ENCODE assay signal across 1 cellular context in the genomic region with DNA sequence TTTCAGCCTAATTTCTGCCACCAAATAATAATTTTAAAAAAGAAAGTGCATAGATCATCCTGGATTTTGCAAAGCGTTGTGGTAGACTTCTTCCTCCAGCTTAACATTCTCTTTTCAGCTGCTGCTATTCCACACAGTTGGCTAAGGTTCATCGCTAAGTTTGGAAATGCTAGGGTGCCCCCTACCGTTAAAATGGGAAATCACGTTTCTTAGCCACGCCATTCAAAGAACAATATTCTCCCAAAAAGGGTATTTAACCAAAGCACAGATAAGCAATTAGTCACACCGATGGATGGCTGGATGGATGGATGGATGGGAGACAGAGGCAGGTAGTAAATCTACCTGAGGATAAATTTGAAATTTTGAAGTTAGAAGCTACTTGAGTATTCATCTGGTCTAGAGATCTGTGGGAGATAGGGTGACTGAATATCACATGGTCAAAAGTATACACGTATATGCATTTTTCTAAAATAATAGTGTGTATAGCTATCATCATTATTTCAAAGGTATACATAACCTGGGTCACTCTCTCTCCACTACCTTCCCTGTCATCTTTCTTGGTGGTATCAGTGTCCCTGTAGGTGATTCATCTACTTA.
TF ChIP-seq lines count a peak whose summit lies in the region.

No MANE protein-coding gene starts in this region.

TF ChIP-seq in K562, 482 proteins besides CTCF, POLR2A, EP300 and RAD21 (continued from another document):
- TF ChIP-seq, protein P1, sequence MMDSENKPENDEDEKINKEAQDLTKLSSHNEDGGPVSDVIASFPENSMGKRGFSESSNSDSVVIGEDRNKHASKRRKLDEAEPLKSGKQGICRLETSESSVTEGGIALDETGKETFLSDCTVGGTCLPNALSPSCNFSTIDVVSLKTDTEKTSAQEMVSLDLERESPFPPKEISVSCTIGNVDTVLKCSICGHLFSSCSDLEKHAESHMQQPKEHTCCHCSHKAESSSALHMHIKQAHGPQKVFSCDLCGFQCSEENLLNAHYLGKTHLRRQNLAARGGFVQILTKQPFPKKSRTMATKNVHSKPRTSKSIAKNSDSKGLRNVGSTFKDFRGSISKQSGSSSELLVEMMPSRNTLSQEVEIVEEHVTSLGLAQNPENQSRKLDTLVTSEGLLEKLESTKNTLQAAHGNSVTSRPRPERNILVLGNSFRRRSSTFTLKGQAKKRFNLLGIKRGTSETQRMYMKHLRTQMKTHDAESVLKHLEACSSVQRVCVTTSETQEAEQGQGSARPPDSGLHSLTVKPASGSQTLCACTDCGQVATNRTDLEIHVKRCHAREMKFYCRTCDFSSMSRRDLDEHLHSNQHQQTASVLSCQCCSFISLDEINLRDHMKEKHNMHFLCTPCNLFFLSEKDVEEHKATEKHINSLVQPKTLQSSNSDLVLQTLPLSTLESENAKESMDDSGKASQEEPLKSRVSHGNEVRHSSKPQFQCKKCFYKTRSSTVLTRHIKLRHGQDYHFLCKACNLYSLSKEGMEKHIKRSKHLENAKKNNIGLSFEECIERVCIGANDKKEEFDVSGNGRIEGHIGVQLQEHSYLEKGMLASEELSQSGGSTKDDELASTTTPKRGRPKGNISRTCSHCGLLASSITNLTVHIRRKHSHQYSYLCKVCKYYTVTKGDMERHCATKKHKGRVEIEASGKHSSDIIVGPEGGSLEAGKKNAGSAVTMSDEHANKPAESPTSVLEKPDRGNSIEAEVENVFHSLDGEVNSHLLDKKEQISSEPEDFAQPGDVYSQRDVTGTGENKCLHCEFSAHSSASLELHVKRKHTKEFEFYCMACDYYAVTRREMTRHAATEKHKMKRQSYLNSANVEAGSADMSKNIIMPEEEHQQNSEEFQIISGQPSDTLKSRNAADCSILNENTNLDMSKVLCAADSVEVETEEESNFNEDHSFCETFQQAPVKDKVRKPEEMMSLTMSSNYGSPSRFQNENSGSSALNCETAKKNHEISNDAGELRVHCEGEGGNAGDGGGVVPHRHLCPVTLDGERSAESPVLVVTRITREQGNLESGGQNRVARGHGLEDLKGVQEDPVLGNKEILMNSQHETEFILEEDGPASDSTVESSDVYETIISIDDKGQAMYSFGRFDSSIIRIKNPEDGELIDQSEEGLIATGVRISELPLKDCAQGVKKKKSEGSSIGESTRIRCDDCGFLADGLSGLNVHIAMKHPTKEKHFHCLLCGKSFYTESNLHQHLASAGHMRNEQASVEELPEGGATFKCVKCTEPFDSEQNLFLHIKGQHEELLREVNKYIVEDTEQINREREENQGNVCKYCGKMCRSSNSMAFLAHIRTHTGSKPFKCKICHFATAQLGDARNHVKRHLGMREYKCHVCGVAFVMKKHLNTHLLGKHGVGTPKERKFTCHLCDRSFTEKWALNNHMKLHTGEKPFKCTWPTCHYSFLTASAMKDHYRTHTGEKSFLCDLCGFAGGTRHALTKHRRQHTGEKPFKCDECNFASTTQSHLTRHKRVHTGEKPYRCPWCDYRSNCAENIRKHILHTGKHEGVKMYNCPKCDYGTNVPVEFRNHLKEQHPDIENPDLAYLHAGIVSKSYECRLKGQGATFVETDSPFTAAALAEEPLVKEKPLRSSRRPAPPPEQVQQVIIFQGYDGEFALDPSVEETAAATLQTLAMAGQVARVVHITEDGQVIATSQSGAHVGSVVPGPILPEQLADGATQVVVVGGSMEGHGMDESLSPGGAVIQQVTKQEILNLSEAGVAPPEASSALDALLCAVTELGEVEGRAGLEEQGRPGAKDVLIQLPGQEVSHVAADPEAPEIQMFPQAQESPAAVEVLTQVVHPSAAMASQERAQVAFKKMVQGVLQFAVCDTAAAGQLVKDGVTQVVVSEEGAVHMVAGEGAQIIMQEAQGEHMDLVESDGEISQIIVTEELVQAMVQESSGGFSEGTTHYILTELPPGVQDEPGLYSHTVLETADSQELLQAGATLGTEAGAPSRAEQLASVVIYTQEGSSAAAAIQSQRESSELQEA (IDR thresholded peaks at IDR 0.05; ENCODE audit: low read depth), result no peak
- TF ChIP-seq CHD1 (IDR thresholded peaks at IDR 0.05; ENCODE audit: low read length), result no peak
- 0 out of 2 replicates have a peak, but pooled peaks have one; percentile 26 for TF ChIP-seq ARID3A (IDR thresholded peaks at IDR 0.05; ENCODE audit: borderline replicate concordance, low read depth, low read length)
- TF ChIP-seq ZNF347 (CRISPR knock-in tag; IDR thresholded peaks at IDR 0.05; ENCODE audit: low read depth), result no peak
- TF ChIP-seq, protein P2, sequence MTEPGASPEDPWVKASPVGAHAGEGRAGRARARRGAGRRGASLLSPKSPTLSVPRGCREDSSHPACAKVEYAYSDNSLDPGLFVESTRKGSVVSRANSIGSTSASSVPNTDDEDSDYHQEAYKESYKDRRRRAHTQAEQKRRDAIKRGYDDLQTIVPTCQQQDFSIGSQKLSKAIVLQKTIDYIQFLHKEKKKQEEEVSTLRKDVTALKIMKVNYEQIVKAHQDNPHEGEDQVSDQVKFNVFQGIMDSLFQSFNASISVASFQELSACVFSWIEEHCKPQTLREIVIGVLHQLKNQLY (CRISPR knock-in tag; conservative IDR thresholded peaks at IDR 0.05), result no peak
- TF ChIP-seq HNRNPLL (IDR thresholded peaks at IDR 0.05; ENCODE audit: low read depth, low read length, poor library complexity, severe bottlenecking), result no peak
- no peak for TF ChIP-seq CBX8 (IDR thresholded peaks at IDR 0.05; ENCODE audit: borderline replicate concordance, extremely low read depth, low read depth, low read length, poor library complexity, severe bottlenecking)
TF ChIP-seq in K562: peak in this region for 24.
